ENCODE assay signal across 2 cellular contexts in genomic region chr4:83486457-83487129, GRCh38.
TF ChIP-seq lines count a peak whose summit lies in the region.

No MANE protein-coding gene starts in this region.

TF ChIP-seq in HCT116, 20 proteins besides CTCF, POLR2A, EP300 and RAD21:
- TF ChIP-seq POLR2AphosphoS5 (IDR thresholded peaks at IDR 0.05; ENCODE audit: low read depth, low read length) (no peak), ATF3 (IDR thresholded peaks at IDR 0.05) (no peak), CBX3 (IDR thresholded peaks at IDR 0.05; ENCODE audit: low read depth) (no peak), EGR1 (IDR thresholded peaks at IDR 0.05; ENCODE audit: low read depth) (no peak), YY1 (IDR thresholded peaks at IDR 0.05; ENCODE audit: extremely low read depth, insufficient replicate concordance, low read depth, low read length) (no peak), JUND (IDR thresholded peaks at IDR 0.05) (no peak), SP1 (IDR thresholded peaks at IDR 0.05; ENCODE audit: low read depth) (no peak), SIN3A (IDR thresholded peaks at IDR 0.05; ENCODE audit: low read depth) (no peak), TCF7L2 (IDR thresholded peaks at IDR 0.05; ENCODE audit: borderline replicate concordance, extremely low read depth, insufficient read depth, insufficient read length) (no peak), EZH2phosphoT487 (IDR thresholded peaks at IDR 0.05; ENCODE audit: borderline replicate concordance) (no peak), MAX (IDR thresholded peaks at IDR 0.05) (no peak), ZNF274 (IDR thresholded peaks at IDR 0.05; ENCODE audit: low read depth, low read length) (no peak), SRF (IDR thresholded peaks at IDR 0.05; ENCODE audit: low read depth) (no peak)

TF ChIP-seq in liver, 16 proteins besides CTCF, POLR2A, EP300 and RAD21:
- TF ChIP-seq FOXA2 (IDR thresholded peaks at IDR 0.05) = no peak
- peak; percentile 20 to 30 for TF ChIP-seq HNF4A (conservative IDR thresholded peaks at IDR 0.05)
TF ChIP-seq in liver: peak in this region for 1.
